25 cellular contexts compared by ENCODE assay signal in genomic region chr13:65479692-65480091, GRCh38.
"Had no signal": no experiment of that assay in that cellular context is flagged by ENCODE, and none has a peak within 500 bp of the region (broad histone marks: within the 10 kb centered on the region; RNA-seq: fewer than 3 reads in every experiment).

No MANE protein-coding gene starts in this region.

- ATAC-seq: activated CD4-positive, CD25-positive, alpha-beta regulatory T cell treated with anti-CD3 and anti-CD28 coated beads, Interleukin-2, amount 50 U/mL, for 24 hours; activated CD8-positive, alpha-beta T cell treated with anti-CD3 and anti-CD28 coated beads for 36 hours; activated T-cell treated with anti-CD3 and anti-CD28 coated beads, Interleukin-2, amount 50 U/mL, for 4 hours; activated T-helper 17 cell treated with anti-CD3 and anti-CD28 coated beads, Interleukin-2, amount 50 U/mL, for 72 hours; esophagus mucosa had no signal

- H3K36me3 ChIP-seq: brain microvascular endothelial cell, WERI-Rb-1 had no signal

- DNase-seq: activated B cell treated with CpG ODN at 0.5 μM for 24 hours; activated CD4-positive, alpha-beta T cell treated with anti-CD3 and anti-CD28 coated beads for 48 hours; activated CD4-positive, alpha-beta T cell treated with anti-CD3 and anti-CD28 coated beads, Interleukin-2, amount 50 U/mL, for 1 hour; activated CD4-positive, alpha-beta T cell treated with anti-CD3 and anti-CD28 coated beads, Interleukin-2, amount 50 U/mL, for 48 hours; activated CD8-positive, alpha-beta memory T cell treated with anti-CD3 and anti-CD28 coated beads for 24 hours; activated CD8-positive, alpha-beta T cell treated with anti-CD3 and anti-CD28 coated beads for 36 hours; activated effector memory CD4-positive, alpha-beta T cell treated with Interleukin-2 at 50 U/mL for 16 hours; activated gamma-delta T cell treated with Interleukin-2 at 50 U/mL for 16 hours; activated naive CD4-positive, alpha-beta T cell treated with anti-CD3 and anti-CD28 coated beads, Interleukin-2, amount 50 U/mL, for 16 hours; activated naive CD4-positive, alpha-beta T cell treated with Interleukin-2 at 50 U/mL for 16 hours; activated T-cell treated with anti-CD3 and anti-CD28 coated beads, Interleukin-2, amount 50 U/mL, for 4 hours; amniotic stem cell; anterior cingulate cortex; brain microvascular endothelial cell; dorsolateral prefrontal cortex; effector memory CD4-positive, alpha-beta T cell; endodermal cell; foreskin fibroblast; head of caudate nucleus; T1000; WERI-Rb-1 had no signal

- H3K27me3 ChIP-seq: brain microvascular endothelial cell, dorsolateral prefrontal cortex had no signal

- H3K27ac ChIP-seq: brain microvascular endothelial cell, coronary artery, dorsolateral prefrontal cortex, WERI-Rb-1 had no signal

- H3K4me3 ChIP-seq: coronary artery, dorsolateral prefrontal cortex had no signal
